8 cellular contexts compared by ENCODE assay signal in the genomic region with DNA sequence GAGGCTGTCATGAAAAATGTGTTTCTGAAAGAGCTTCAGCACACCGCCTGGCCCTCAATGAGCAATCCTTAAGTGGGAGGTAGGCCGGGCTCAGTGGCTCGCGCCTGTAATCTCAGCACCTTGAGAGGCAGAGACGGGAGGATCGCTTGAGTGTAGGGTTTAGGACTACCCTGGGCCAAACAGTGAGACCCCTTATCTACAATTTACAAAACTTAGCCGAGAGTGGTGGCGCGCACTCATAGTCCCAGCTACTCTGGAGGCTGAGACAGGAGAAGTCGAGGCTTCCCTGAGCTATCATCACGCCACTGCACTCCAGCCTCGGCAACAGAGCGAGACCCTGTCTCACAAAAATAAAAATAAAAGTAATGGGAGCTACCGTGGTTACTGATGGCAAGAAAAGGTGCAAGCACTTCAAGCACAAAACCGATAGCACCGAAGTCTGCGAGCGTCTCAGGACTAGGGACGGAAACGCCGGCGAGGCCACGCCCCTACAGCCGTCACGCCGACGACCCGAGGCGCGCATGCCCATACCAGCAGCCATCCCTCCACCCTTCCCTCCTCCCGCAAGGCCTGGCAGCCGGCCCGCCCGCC. TPM values are rescaled to one million over a fixed set of nuclear protein-coding genes. Genes with fewer than 3 reads are reported as not detected.
DNase-seq lines count a peak whose midpoint lies in the region; ATAC-seq and TF ChIP-seq lines count a peak whose summit lies in the region.

No MANE protein-coding gene starts in this region.

- POLR2A ChIA-PET in naive thymus-derived CD4-positive, alpha-beta T cell (lab: Charles Lee) = interaction anchor here (0.6 to 2.4 kb wide), 7 partner anchors 8 to 416 kb away, joined by 3 to 19 read pairs (median 7); a partner anchor contains a TSS

- H3K9me3 Mint-ChIP-seq in IgD-negative memory B cell = no peaks in the 10 kb centered on the region
- no peaks in the 10 kb centered on the region for H3K9me3 Mint-ChIP-seq in activated T-helper 1 cell treated with anti-CD3 and anti-CD28 coated beads, Interleukin-12 subunit alpha, Interleukin-12 subunit beta, Interleukin-2, Interleukin-4 antibody, amounts not matched to agents 30 ng/mL and 10 ng/mL and 1 ng/mL, durations not matched to agents 14 hours and 24 hours and 36 hours
- peaks cover 0 to 2% (median 0%) of the 10 kb centered on the region in 11 donors for H3K9me3 Mint-ChIP-seq in naive thymus-derived CD4-positive, alpha-beta T cell
- no peaks in the 10 kb centered on the region for H3K9me3 Mint-ChIP-seq in stimulated activated memory B cell treated with anti-CD40 and anti-IgM and Interleukin-4, amounts not matched to agents 10 μg/mL and 1 μg/mL and 100 μg/mL, for 72 hours

- H4K20me1 ChIP-seq in fibroblast of lung (ENCODE audit: control insufficient read depth, extremely low read depth, insufficient read depth, low read length) = no peaks in the 10 kb centered on the region

- TF ChIP-seq POLR2A in Peyer's patch (IDR thresholded peaks at IDR 0.05) = peak in 1 of 2 donors; percentile 3

- H2AFZ ChIP-seq in fibroblast of lung (ENCODE audit: low read length) = peak overlapping the region; percentile 38

- H3K4me1 ChIP-seq in Peyer's patch (peaks cover 3 to 18% (median 4%) of the 10 kb centered on the region in 4 donors), fibroblast of lung (ENCODE audit: control insufficient read depth, extremely low read depth, insufficient read depth, low read length) (peaks cover 2% of the 10 kb centered on the region)
- peaks cover 12 to 25% of the 10 kb centered on the region in 2 donors for H3K4me1 ChIP-seq in naive thymus-derived CD4-positive, alpha-beta T cell (ENCODE audit: control insufficient read depth in 2 of 2, insufficient read depth in 2 of 2, low read length in 2 of 2)

- H3K4me2 ChIP-seq in fibroblast of lung (ENCODE audit: extremely low read depth, insufficient read depth, low read length) = peak overlapping the region; percentile 80

- H3K27me3 ChIP-seq in Peyer's patch (no peaks in the 10 kb centered on the region), fibroblast of lung (ENCODE audit: control insufficient read depth, insufficient read depth, low read length) (no peaks in the 10 kb centered on the region)
- H3K27me3 ChIP-seq in naive thymus-derived CD4-positive, alpha-beta T cell (ENCODE audit: control insufficient read depth in 2 of 2, insufficient read depth in 2 of 2, low read length in 2 of 2) = no peaks in the 10 kb centered on the region

- intact Hi-C loops in activated T-helper 1 cell treated with anti-CD3 and anti-CD28 coated beads, Interleukin-12 subunit alpha, Interleukin-12 subunit beta, Interleukin-2, Interleukin-4 antibody, amounts not matched to agents 30 ng/mL and 10 ng/mL and 1 ng/mL, durations not matched to agents 14 hours and 24 hours and 36 hours (cut with micrococcal nuclease) = loop anchor here (1.0 kb wide), 7 partner anchors 22 to 1219 kb away; a partner anchor contains a TSS
- intact Hi-C loops in naive thymus-derived CD4-positive, alpha-beta T cell (cut with micrococcal nuclease) = loop anchor here (1.0 to 5.0 kb wide), 14 partner anchors 22 to 1556 kb away; a partner anchor contains a TSS

- peak; percentile 84 for ATAC-seq in GM21717 (IDR thresholded peaks at IDR 0.05; ENCODE audit: unreplicated experiment)
- peak; percentile 88 for ATAC-seq in naive thymus-derived CD4-positive, alpha-beta T cell
- ATAC-seq in stimulated activated memory B cell treated with anti-CD40 and anti-IgM and Interleukin-4, amounts not matched to agents 10 μg/mL and 1 μg/mL and 100 μg/mL, for 72 hours = peak; percentile 95

- H3K36me3 ChIP-seq in Peyer's patch = peaks cover 0 to 29% (median 5%) of the 10 kb centered on the region in 3 donors
- H3K36me3 ChIP-seq in fibroblast of lung (ENCODE audit: control insufficient read depth, insufficient read depth, low read length) = peaks cover 5% of the 10 kb centered on the region
- H3K36me3 ChIP-seq in naive thymus-derived CD4-positive, alpha-beta T cell (ENCODE audit: control insufficient read depth in 2 of 3, insufficient read depth in 3 of 3, low read length in 3 of 3) = peaks cover 6 to 32% (median 25%) of the 10 kb centered on the region in 3 experiments

- H3K9ac ChIP-seq in fibroblast of lung (ENCODE audit: insufficient read depth, low read length) = peak overlapping the region; percentile 57

- CTCF ChIA-PET in naive thymus-derived CD4-positive, alpha-beta T cell (lab: Charles Lee) = interaction anchor here (0.6 kb wide), 2 partner anchors 64 to 1815 kb away, joined by 3 to 4 read pairs; a partner anchor contains a TSS

- H3K9me3 ChIP-seq in Peyer's patch = no peaks in the 10 kb centered on the region
- H3K9me3 ChIP-seq in fibroblast of lung (ENCODE audit: control insufficient read depth, insufficient read depth, low read depth, low read length) = no peaks in the 10 kb centered on the region
- H3K9me3 ChIP-seq in naive thymus-derived CD4-positive, alpha-beta T cell (ENCODE audit: control insufficient read depth in 2 of 3, low read length in 3 of 3) = no peaks in the 10 kb centered on the region

- H3K27ac Mint-ChIP-seq in IgD-negative memory B cell = peak overlapping the region; percentile 93 to 98 (median 98)
- peak overlapping the region; percentile 95 for H3K27ac Mint-ChIP-seq in activated T-helper 1 cell treated with anti-CD3 and anti-CD28 coated beads, Interleukin-12 subunit alpha, Interleukin-12 subunit beta, Interleukin-2, Interleukin-4 antibody, amounts not matched to agents 30 ng/mL and 10 ng/mL and 1 ng/mL, durations not matched to agents 14 hours and 24 hours and 36 hours
- H3K27ac Mint-ChIP-seq in naive thymus-derived CD4-positive, alpha-beta T cell = peak overlapping the region; percentile 90 to 99 (median 98)
- H3K27ac Mint-ChIP-seq in stimulated activated memory B cell treated with anti-CD40 and anti-IgM and Interleukin-4, amounts not matched to agents 10 μg/mL and 1 μg/mL and 100 μg/mL, for 72 hours = peak overlapping the region; percentile 93

- H3K27ac ChIP-seq in Peyer's patch (peak overlapping the region; percentile 91 to 99 (median 99)), fibroblast of lung (ENCODE audit: insufficient read depth, low read length) (peak overlapping the region; percentile 92)
- H3K27ac ChIP-seq in naive thymus-derived CD4-positive, alpha-beta T cell (ENCODE audit: low read depth, low read length) = peak overlapping the region; percentile 93

- DNase-seq in DMS53 (lab: John Stamatoyannopoulos, UW) (peak; percentile 83), Peyer's patch (peak; percentile 88 to 97 (median 96)), fibroblast of lung (ENCODE audit: low read depth in 2 of 2) (peak; percentile 72 to 79)
- peak; percentile 88 for DNase-seq in activated T-helper 1 cell treated with anti-CD3 and anti-CD28 coated beads, Interleukin-12 subunit alpha, Interleukin-12 subunit beta, Interleukin-2, Interleukin-4 antibody, amounts not matched to agents 30 ng/mL and 10 ng/mL and 1 ng/mL, durations not matched to agents 14 hours and 24 hours and 36 hours (ENCODE audit: low spot score)
- DNase-seq in naive thymus-derived CD4-positive, alpha-beta T cell = peak; percentile 84 to 93 (median 90)

- H3K4me3 ChIP-seq in Peyer's patch (peak overlapping the region; percentile 76 to 98 (median 96)), fibroblast of lung (replicated peaks in 1 of 4; ENCODE audit: control extremely low read depth in 1 of 4, insufficient read depth in 1 of 4, low read depth in 3 of 4, low read length in 4 of 4) (peak overlapping the region; percentile 90 to 99 (median 94))
- peak overlapping the region; percentile 66 for H3K4me3 ChIP-seq in naive thymus-derived CD4-positive, alpha-beta T cell (ENCODE audit: low read length)

- peaks cover 25% of the 10 kb centered on the region for H3K79me2 ChIP-seq in fibroblast of lung (ENCODE audit: control insufficient read depth, insufficient read depth, low read length)

- no peaks in the 10 kb centered on the region for H3K36me3 Mint-ChIP-seq in IgD-negative memory B cell
- peaks cover 22% of the 10 kb centered on the region for H3K36me3 Mint-ChIP-seq in activated T-helper 1 cell treated with anti-CD3 and anti-CD28 coated beads, Interleukin-12 subunit alpha, Interleukin-12 subunit beta, Interleukin-2, Interleukin-4 antibody, amounts not matched to agents 30 ng/mL and 10 ng/mL and 1 ng/mL, durations not matched to agents 14 hours and 24 hours and 36 hours (ENCODE audit: low read depth)
- H3K36me3 Mint-ChIP-seq in naive thymus-derived CD4-positive, alpha-beta T cell = peaks cover 3 to 15% (median 13%) of the 10 kb centered on the region in 5 donors
- peaks cover 13% of the 10 kb centered on the region for H3K36me3 Mint-ChIP-seq in stimulated activated memory B cell treated with anti-CD40 and anti-IgM and Interleukin-4, amounts not matched to agents 10 μg/mL and 1 μg/mL and 100 μg/mL, for 72 hours

- peak overlapping the region; percentile 94 to 100 (median 97) for H3K4me3 Mint-ChIP-seq in IgD-negative memory B cell
- H3K4me3 Mint-ChIP-seq in activated T-helper 1 cell treated with anti-CD3 and anti-CD28 coated beads, Interleukin-12 subunit alpha, Interleukin-12 subunit beta, Interleukin-2, Interleukin-4 antibody, amounts not matched to agents 30 ng/mL and 10 ng/mL and 1 ng/mL, durations not matched to agents 14 hours and 24 hours and 36 hours = peak overlapping the region; percentile 97
- peak overlapping the region; percentile 93 to 98 (median 96) for H3K4me3 Mint-ChIP-seq in naive thymus-derived CD4-positive, alpha-beta T cell
- H3K4me3 Mint-ChIP-seq in stimulated activated memory B cell treated with anti-CD40 and anti-IgM and Interleukin-4, amounts not matched to agents 10 μg/mL and 1 μg/mL and 100 μg/mL, for 72 hours = peak overlapping the region; percentile 96

- H3K4me1 Mint-ChIP-seq in IgD-negative memory B cell = peaks cover 9 to 14% (median 12%) of the 10 kb centered on the region in 3 donors
- peaks cover 11% of the 10 kb centered on the region for H3K4me1 Mint-ChIP-seq in activated T-helper 1 cell treated with anti-CD3 and anti-CD28 coated beads, Interleukin-12 subunit alpha, Interleukin-12 subunit beta, Interleukin-2, Interleukin-4 antibody, amounts not matched to agents 30 ng/mL and 10 ng/mL and 1 ng/mL, durations not matched to agents 14 hours and 24 hours and 36 hours (ENCODE audit: low read depth)
- peaks cover 10 to 39% (median 26%) of the 10 kb centered on the region in 7 donors for H3K4me1 Mint-ChIP-seq in naive thymus-derived CD4-positive, alpha-beta T cell
- peaks cover 29% of the 10 kb centered on the region for H3K4me1 Mint-ChIP-seq in stimulated activated memory B cell treated with anti-CD40 and anti-IgM and Interleukin-4, amounts not matched to agents 10 μg/mL and 1 μg/mL and 100 μg/mL, for 72 hours

- TF ChIP-seq CTCF in Peyer's patch (IDR thresholded peaks at IDR 0.05) (no peak), fibroblast of lung (conservative IDR thresholded peaks at IDR 0.05 in 1 of 2, IDR thresholded peaks at IDR 0.05 in 1 of 2; ENCODE audit: low read depth in 1 of 2, low read length in 2 of 2) (no peak)

- H3K27me3 Mint-ChIP-seq in IgD-negative memory B cell = no peaks in the 10 kb centered on the region
- H3K27me3 Mint-ChIP-seq in activated T-helper 1 cell treated with anti-CD3 and anti-CD28 coated beads, Interleukin-12 subunit alpha, Interleukin-12 subunit beta, Interleukin-2, Interleukin-4 antibody, amounts not matched to agents 30 ng/mL and 10 ng/mL and 1 ng/mL, durations not matched to agents 14 hours and 24 hours and 36 hours (ENCODE audit: insufficient read depth) = no peaks in the 10 kb centered on the region
- H3K27me3 Mint-ChIP-seq in naive thymus-derived CD4-positive, alpha-beta T cell = peaks cover 0 to 2% (median 0%) of the 10 kb centered on the region in 5 donors
- no peaks in the 10 kb centered on the region for H3K27me3 Mint-ChIP-seq in stimulated activated memory B cell treated with anti-CD40 and anti-IgM and Interleukin-4, amounts not matched to agents 10 μg/mL and 1 μg/mL and 100 μg/mL, for 72 hours

RNA-seq across cellular contexts. Expression of a gene that starts 0.6 kb away (rescaled TPM):
- 64.3 TPM for polyA plus RNA-seq in IgD-negative memory B cell
- 10 to 100 TPM; 23.1 to 68.8 (median 49.1) TPM for total RNA-seq in Peyer's patch
- 42.4 and 43.3 TPM in 2 replicates for total RNA-seq in activated T-helper 1 cell treated with anti-CD3 and anti-CD28 coated beads, Interleukin-12 subunit alpha, Interleukin-12 subunit beta, Interleukin-2, Interleukin-4 antibody, amounts not matched to agents 30 ng/mL and 10 ng/mL and 1 ng/mL, durations not matched to agents 14 hours and 24 hours and 36 hours
- total RNA-seq in fibroblast of lung = 54.3 and 72.9 TPM in 2 replicates
- polyA plus RNA-seq in fibroblast of lung = 23.7 and 31.0 TPM in 2 replicates
- polyA plus RNA-seq in fibroblast of lung (2012) = 16.2 and 20.9 TPM in 2 replicates
- polyA minus RNA-seq in fibroblast of lung (ENCODE audit: low replicate concordance) = 8.1 and 12.2 TPM in 2 replicates
- 100 to 1,000 TPM in 1 of 5 experiments, 10 to 100 TPM in 4; 41.9 to 107 (median 72.5) TPM for total RNA-seq in naive thymus-derived CD4-positive, alpha-beta T cell
- 10 to 100 TPM; 72.7 to 72.9 TPM for polyA plus RNA-seq in naive thymus-derived CD4-positive, alpha-beta T cell

RNA-seq across cellular contexts. Expression of a gene that starts 22.8 kb away (rescaled TPM):
- polyA plus RNA-seq in IgD-negative memory B cell = 1.6 TPM
- 10 to 100 TPM in 2 of 4 donors, 1 to 10 TPM in 2; 2.1 to 16.4 (median 11.7) TPM for total RNA-seq in Peyer's patch
- 1.9 and 2.9 TPM in 2 replicates for total RNA-seq in activated T-helper 1 cell treated with anti-CD3 and anti-CD28 coated beads, Interleukin-12 subunit alpha, Interleukin-12 subunit beta, Interleukin-2, Interleukin-4 antibody, amounts not matched to agents 30 ng/mL and 10 ng/mL and 1 ng/mL, durations not matched to agents 14 hours and 24 hours and 36 hours
- total RNA-seq in fibroblast of lung = 1.3 and 2.3 TPM in 2 replicates
- 0.29 and 0.32 TPM in 2 replicates for polyA plus RNA-seq in fibroblast of lung
- polyA plus RNA-seq in fibroblast of lung (2012) = 0.21 and 0.47 TPM in 2 replicates
- polyA minus RNA-seq in fibroblast of lung (ENCODE audit: low replicate concordance) = not detected in 2 replicates
- 10 to 100 TPM in 1 of 5 experiments, 1 to 10 TPM in 4; 3.0 to 10.9 (median 7.4) TPM for total RNA-seq in naive thymus-derived CD4-positive, alpha-beta T cell
- polyA plus RNA-seq in naive thymus-derived CD4-positive, alpha-beta T cell = 10 to 100 TPM in 1 of 2 donors, 1 to 10 TPM in 1; 9.8 to 10.1 TPM

RNA-seq across cellular contexts. Expression of a gene that starts 43.5 kb away (rescaled TPM):
- polyA plus RNA-seq in IgD-negative memory B cell (not detected), fibroblast of lung (not detected in 2 replicates)
- total RNA-seq in Peyer's patch (not detected), fibroblast of lung (not detected in 2 replicates)
- total RNA-seq in activated T-helper 1 cell treated with anti-CD3 and anti-CD28 coated beads, Interleukin-12 subunit alpha, Interleukin-12 subunit beta, Interleukin-2, Interleukin-4 antibody, amounts not matched to agents 30 ng/mL and 10 ng/mL and 1 ng/mL, durations not matched to agents 14 hours and 24 hours and 36 hours = not detected in 2 replicates
- polyA plus RNA-seq in fibroblast of lung (2012) = not detected in 2 replicates
- polyA minus RNA-seq in fibroblast of lung (ENCODE audit: low replicate concordance) = not detected in 2 replicates
- 1 to 10 TPM in 1 of 5 experiments, under 1 TPM in 4; 0.30 to 1.2 (median 0.53) TPM for total RNA-seq in naive thymus-derived CD4-positive, alpha-beta T cell
- polyA plus RNA-seq in naive thymus-derived CD4-positive, alpha-beta T cell = under 1 TPM; 0.28 to 0.41 TPM

Comparison
In these comparisons a context has a peak if more than half of its experiments do, and no peak if none do; other contexts are left out.
1. Peak in every context shown above with its lines: DNase-seq, ATAC-seq, H3K4me3 ChIP-seq and H3K27ac ChIP-seq.